1 cellular context compared by ENCODE assay signal in the genomic region with DNA sequence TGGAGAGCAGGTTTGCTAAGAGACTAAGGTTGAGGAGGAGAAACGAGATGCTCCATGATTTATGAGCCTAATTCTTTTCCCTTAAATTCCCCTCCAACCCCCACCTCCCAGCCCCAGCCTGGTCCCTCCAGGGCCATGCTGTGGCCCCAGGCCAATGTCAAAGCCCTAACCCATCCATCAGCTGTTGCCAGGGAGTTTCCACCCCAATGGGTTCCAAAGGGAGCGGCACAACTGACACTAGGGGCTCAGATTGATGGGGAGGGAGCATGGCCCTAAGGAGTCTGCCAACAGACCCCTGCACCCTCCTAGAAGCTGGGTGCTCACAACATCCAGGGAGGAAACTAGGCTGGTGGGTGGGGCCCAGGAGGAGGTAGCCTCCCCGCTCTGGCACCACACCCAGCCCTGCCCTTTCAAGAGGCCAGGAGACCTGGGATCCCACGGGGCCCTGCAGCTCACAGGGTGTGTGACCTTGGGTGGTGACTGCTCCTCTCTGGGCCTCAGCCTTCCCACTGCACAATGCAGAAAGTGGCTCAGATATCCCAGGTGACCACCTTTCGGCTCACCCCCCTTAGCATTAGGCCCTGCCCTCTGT.
A peak's percentile ranks its signal among the peaks of the same experiment; 100 is the strongest.
TF ChIP-seq lines count a peak whose summit lies in the region.

No MANE protein-coding gene starts in this region.

TF ChIP-seq in H1, 55 proteins besides CTCF, POLR2A, EP300 and RAD21 (continued from another document):
- peak; percentile 49; the same call in 1 of the 2 replicates for TF ChIP-seq CREB1 (IDR thresholded peaks at IDR 0.05)
- TF ChIP-seq RFX5 (IDR thresholded peaks at IDR 0.05; ENCODE audit: borderline replicate concordance, low read depth, low read length), result peak; percentile 84
